Comparison of ENCODE assay signal across 1 cellular context in genomic region chr20:46701057-46701456, GRCh38.
TF ChIP-seq lines count a peak whose summit lies in the region.

No MANE protein-coding gene starts in this region.

TF ChIP-seq in GM23338, 12 proteins besides CTCF, POLR2A, EP300 and RAD21 (continued from another document):
- TF ChIP-seq ETS1 (IDR thresholded peaks at IDR 0.05) (no peak), CREB1 (CRISPR knock-in tag; IDR thresholded peaks at IDR 0.05; ENCODE audit: low read depth) (no peak)
TF ChIP-seq in GM23338: peak in this region for 0.
